In the genomic region with DNA sequence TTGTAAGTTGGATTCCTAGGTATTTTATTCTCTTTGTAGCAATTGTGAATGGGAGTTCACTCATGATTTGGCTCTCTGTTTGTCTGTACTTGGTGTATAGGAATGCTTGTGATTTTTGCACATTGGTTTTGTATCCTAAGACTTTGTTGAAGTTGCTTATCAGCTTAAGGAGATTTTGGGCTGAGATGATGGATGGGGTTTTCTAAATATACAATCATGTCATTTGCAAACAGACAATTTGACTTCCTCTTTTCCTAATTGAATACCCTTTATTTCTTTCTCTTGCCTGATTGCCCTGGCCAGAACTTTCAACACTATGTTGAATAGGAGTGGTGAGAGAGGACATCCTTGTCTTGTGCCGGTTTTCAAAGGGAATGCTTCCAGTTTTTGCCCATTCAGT, we compare ENCODE assay signal across 1 cellular context.
DNase-seq lines count a peak whose midpoint lies in the region; ATAC-seq, FAIRE-seq and TF ChIP-seq lines count a peak whose summit lies in the region.
"Not testable (repeated sequence)": the region's sequence is repeated elsewhere in the genome, so short reads cannot be mapped to it uniquely, and the experiment has no call there.

No MANE protein-coding gene starts in this region.

- not testable (repeated sequence) for DNase-seq in K562 (ENCODE audit: extremely low read depth in 1 of 4, low spot score in 3 of 4)

- H2AFZ ChIP-seq in K562 (ENCODE audit: low read depth, low read length), result not testable (repeated sequence)

- H3K36me3 ChIP-seq in K562 (ENCODE audit: control insufficient read depth, insufficient read depth, low read length), result not testable (repeated sequence)

- TF ChIP-seq CTCF in K562 (IDR thresholded peaks at IDR 0.05 in 2 of 3, conservative IDR thresholded peaks at IDR 0.05 in 1 of 3; ENCODE audit: insufficient read depth in 2 of 3, low read depth in 1 of 3, low read length in 3 of 3), result not testable (repeated sequence)

- H3K9me1 ChIP-seq in K562 (ENCODE audit: control insufficient read depth, insufficient read depth, low read length), result not testable (repeated sequence)

- not testable (repeated sequence) for TF ChIP-seq POLR2A in K562 (conservative IDR thresholded peaks at IDR 0.05)

- not testable (repeated sequence) for H3K9ac ChIP-seq in K562 (ENCODE audit: insufficient read depth in 1 of 2, low read depth in 2 of 2, low read length in 2 of 2)

- not testable (repeated sequence) for H3K4me1 ChIP-seq in K562 (replicated peaks in 1 of 2; ENCODE audit: control insufficient read depth in 2 of 2, insufficient read depth in 2 of 2, low read length in 2 of 2)

- POLR2A ChIA-PET in K562 (lab: Yijun Ruan, JAX), result not testable (repeated sequence)

- 40% methylated on average over 1 of the region's 1 CpG for WGBS in K562 (ENCODE audit: insufficient coverage, low coverage, missing lambda C conversion rate)

- not testable (repeated sequence) for TF ChIP-seq EP300 in K562 (IDR thresholded peaks at IDR 0.05; ENCODE audit: low read length)

- in situ Hi-C loops in K562 (cut with MboI), result not testable (repeated sequence)

- BruUV-seq in K562 (replicated peaks; lab: Mats Ljungman, UMichigan), result not testable (repeated sequence)

- H4K20me1 ChIP-seq in K562 (replicated peaks; ENCODE audit: control insufficient read depth, insufficient read depth, low read length), result not testable (repeated sequence)

- H3K27ac ChIP-seq in K562 (ENCODE audit: extremely low read depth, low read depth, low read length), result not testable (repeated sequence)

- not testable (repeated sequence) for FAIRE-seq in K562 (lab: Jason Lieb, UNC)

- H3K27me3 ChIP-seq in K562 (ENCODE audit: control insufficient read depth in 2 of 2, insufficient read depth in 2 of 2, low read length in 2 of 2), result not testable (repeated sequence)

- intact Hi-C loops in K562 (cut with micrococcal nuclease), result not testable (repeated sequence)

- H3K9me3 ChIP-seq in K562 (replicated peaks; ENCODE audit: control insufficient read depth, insufficient read depth, low read depth, low read length), result not testable (repeated sequence)

- H3K4me3 ChIP-seq in K562, result not testable (repeated sequence)

- not testable (repeated sequence) for ATAC-seq in K562

- not testable (repeated sequence) for TF ChIP-seq RAD21 in K562 (CRISPR knock-in tag; conservative IDR thresholded peaks at IDR 0.05 in 1 of 2, IDR thresholded peaks at IDR 0.05 in 1 of 2)

- H3K4me2 ChIP-seq in K562 (ENCODE audit: insufficient read depth, low read length), result not testable (repeated sequence)

- not testable (repeated sequence) for H3K79me2 ChIP-seq in K562 (ENCODE audit: control insufficient read depth, insufficient read depth, low read length)

- CTCF ChIA-PET in K562 (lab: Yijun Ruan, JAX; ENCODE audit: low intra/inter-chr PET ratio), result not testable (repeated sequence)

TF ChIP-seq in K562, 482 proteins besides CTCF, POLR2A, EP300 and RAD21:
- TF ChIP-seq, protein P1, sequence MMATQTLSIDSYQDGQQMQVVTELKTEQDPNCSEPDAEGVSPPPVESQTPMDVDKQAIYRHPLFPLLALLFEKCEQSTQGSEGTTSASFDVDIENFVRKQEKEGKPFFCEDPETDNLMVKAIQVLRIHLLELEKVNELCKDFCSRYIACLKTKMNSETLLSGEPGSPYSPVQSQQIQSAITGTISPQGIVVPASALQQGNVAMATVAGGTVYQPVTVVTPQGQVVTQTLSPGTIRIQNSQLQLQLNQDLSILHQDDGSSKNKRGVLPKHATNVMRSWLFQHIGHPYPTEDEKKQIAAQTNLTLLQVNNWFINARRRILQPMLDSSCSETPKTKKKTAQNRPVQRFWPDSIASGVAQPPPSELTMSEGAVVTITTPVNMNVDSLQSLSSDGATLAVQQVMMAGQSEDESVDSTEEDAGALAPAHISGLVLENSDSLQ (IDR thresholded peaks at IDR 0.05), result peak; percentile 57; the same call in 1 of the 2 replicates
- TF ChIP-seq, protein P2, sequence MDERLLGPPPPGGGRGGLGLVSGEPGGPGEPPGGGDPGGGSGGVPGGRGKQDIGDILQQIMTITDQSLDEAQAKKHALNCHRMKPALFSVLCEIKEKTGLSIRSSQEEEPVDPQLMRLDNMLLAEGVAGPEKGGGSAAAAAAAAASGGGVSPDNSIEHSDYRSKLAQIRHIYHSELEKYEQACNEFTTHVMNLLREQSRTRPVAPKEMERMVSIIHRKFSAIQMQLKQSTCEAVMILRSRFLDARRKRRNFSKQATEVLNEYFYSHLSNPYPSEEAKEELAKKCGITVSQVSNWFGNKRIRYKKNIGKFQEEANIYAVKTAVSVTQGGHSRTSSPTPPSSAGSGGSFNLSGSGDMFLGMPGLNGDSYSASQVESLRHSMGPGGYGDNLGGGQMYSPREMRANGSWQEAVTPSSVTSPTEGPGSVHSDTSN (CRISPR knock-in tag; IDR thresholded peaks at IDR 0.05; ENCODE audit: low read depth), result not testable (repeated sequence)
- TF ChIP-seq, protein P2 (tag; conservative IDR thresholded peaks at IDR 0.05; ENCODE audit: low read depth), result peak; percentile 76
- peak; percentile 82 for TF ChIP-seq MEIS2 (IDR thresholded peaks at IDR 0.05; ENCODE audit: partially characterized antibody)
